23 cellular contexts compared by ENCODE assay signal in the genomic region with DNA sequence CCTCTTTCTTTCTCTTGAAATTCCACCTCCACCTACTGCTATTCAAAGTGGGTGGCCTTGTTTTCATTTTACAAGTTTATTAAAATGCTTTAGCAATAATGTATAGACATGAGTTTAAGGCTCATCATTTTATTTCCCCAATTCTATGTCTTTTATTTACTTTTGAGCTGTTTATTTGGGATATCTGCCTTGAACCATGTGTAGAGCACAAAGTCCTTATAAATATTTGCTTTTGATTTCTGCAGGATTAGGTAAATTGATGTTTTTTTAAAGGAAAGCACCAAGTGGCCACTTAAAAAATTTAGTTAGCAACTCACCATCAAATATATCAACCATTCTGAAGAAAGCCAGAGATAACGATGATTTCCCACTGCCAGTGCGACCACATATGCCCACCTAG. TPM values are rescaled to one million over a fixed set of nuclear protein-coding genes. Genes with fewer than 3 reads are reported as not detected.
DNase-seq lines count a peak whose midpoint lies in the region; ATAC-seq, FAIRE-seq and TF ChIP-seq lines count a peak whose summit lies in the region.
"Had no signal": no experiment of that assay in that cellular context is flagged by ENCODE, and none has a peak within 500 bp of the region (broad histone marks: within the 10 kb centered on the region; RNA-seq: fewer than 3 reads in every experiment).

No MANE protein-coding gene starts in this region.

- intact Hi-C loops in left ventricle myocardium inferior (cut with micrococcal nuclease) (no loop called here), Right ventricle myocardium inferior (cut with DNase I) (no loop called here), right lobe of liver (cut with DNase I) (no loop called here)

- H3K4me1 ChIP-seq in left ventricle myocardium inferior (peaks cover 38% of the 10 kb centered on the region), right lobe of liver (peaks cover 0 to 35% (median 14%) of the 10 kb centered on the region in 4 donors), MM.1S (ENCODE audit: low read length) (no peaks in the 10 kb centered on the region)

- ATAC-seq in Right ventricle myocardium inferior: no peak
- peak; percentile 66 to 81 (median 76) for ATAC-seq in right lobe of liver
- ATAC-seq in HG02852 (IDR thresholded peaks at IDR 0.05; ENCODE audit: unreplicated experiment): no peak
- ATAC-seq: GM23338 had no signal

- H3K27ac ChIP-seq in left ventricle myocardium inferior (replicated peaks) (peak overlapping the region; percentile 71), right lobe of liver (peak overlapping the region; percentile 14 to 86 (median 75)), MM.1S (ENCODE audit: low read length) (no peak overlapping the region)
- H3K27ac ChIP-seq: HL-60 had no signal

- H3K9ac ChIP-seq in MM.1S (ENCODE audit: low read length): no peak overlapping the region

- no peaks in the 10 kb centered on the region for H3K9me2 ChIP-seq in MM.1S (replicated peaks; ENCODE audit: insufficient read depth, low read length)

- H3K79me2 ChIP-seq in MM.1S (ENCODE audit: low read length): no peaks in the 10 kb centered on the region

- H3F3A ChIP-seq in MM.1S (ENCODE audit: insufficient read depth, low read length): no peaks in the 10 kb centered on the region

- WGBS in right lobe of liver (ENCODE audit: insufficient coverage, low coverage, low lambda C conversion rate, missing lambda C conversion rate): 33% methylated on average over 2 of the region's 2 CpGs

- H3K27me3 ChIP-seq in left ventricle myocardium inferior (ENCODE audit: low read depth): no peaks in the 10 kb centered on the region
- H3K27me3 ChIP-seq in right lobe of liver: no peaks in the 10 kb centered on the region
- no peaks in the 10 kb centered on the region for H3K27me3 ChIP-seq in MM.1S (replicated peaks; ENCODE audit: insufficient read depth, low read length)
- H3K27me3 ChIP-seq: BE2C had no signal

- TF ChIP-seq POLR2A in right lobe of liver (IDR thresholded peaks at IDR 0.05): no peak

- TF ChIP-seq CTCF in left ventricle myocardium inferior (IDR thresholded peaks at IDR 0.05; ENCODE audit: borderline replicate concordance) (no peak), right lobe of liver (IDR thresholded peaks at IDR 0.05) (no peak), MM.1S (IDR thresholded peaks at IDR 0.05; ENCODE audit: low read length) (no peak)

- no peak overlapping the region for H3K4me2 ChIP-seq in MM.1S (ENCODE audit: low read depth, low read length)
- H3K4me2 ChIP-seq: GM23338 had no signal

- no peak overlapping the region for H3K4me3 ChIP-seq in left ventricle myocardium inferior
- H3K4me3 ChIP-seq in right lobe of liver: no peak overlapping the region
- H3K4me3 ChIP-seq in MM.1S (ENCODE audit: low read length): no peak overlapping the region
- H3K4me3 ChIP-seq: GM23338 had no signal

- peaks cover 42% of the 10 kb centered on the region for H3K36me3 ChIP-seq in left ventricle myocardium inferior
- no peaks in the 10 kb centered on the region for H3K36me3 ChIP-seq in right lobe of liver
- H3K36me3 ChIP-seq in MM.1S (replicated peaks; ENCODE audit: insufficient read depth, low read length): no peaks in the 10 kb centered on the region
- H3K36me3 ChIP-seq: BE2C had no signal

- peak; percentile 38 for FAIRE-seq in islet of Langerhans (lab: Jason Lieb, UNC)
- FAIRE-seq: A204.1, D721Med, GM12892, GM18507, H54 had no signal

- DNase-seq in left ventricle myocardium inferior (no peak), Right ventricle myocardium inferior (ENCODE audit: missing footprints) (no peak), right lobe of liver (no peak), MM.1S (no peak)
- no peak for DNase-seq in activated T-cell treated with anti-CD3 and anti-CD28 coated beads, Interleukin-2, amount 50 U/mL, for 1 hour
- DNase-seq: ACHN; BE2C; C1 segment of cervical spinal cord; CD4-positive, CD25-positive, alpha-beta regulatory T cell; CD8-positive, alpha-beta memory T cell; COR-L47; GDM1; HCEC 1CT; IMR-90 had no signal

- H2AFZ ChIP-seq in MM.1S (ENCODE audit: low read length): no peak overlapping the region
- H2AFZ ChIP-seq: GM23338 had no signal

- H4K20me1 ChIP-seq in MM.1S (ENCODE audit: insufficient read depth, low read length): no peaks in the 10 kb centered on the region

- H3K9me3 ChIP-seq in left ventricle myocardium inferior (replicated peaks) (no peaks in the 10 kb centered on the region), right lobe of liver (no peaks in the 10 kb centered on the region), MM.1S (replicated peaks; ENCODE audit: insufficient read depth, low read length) (no peaks in the 10 kb centered on the region)
- H3K9me3 ChIP-seq: BE2C had no signal

RNA-seq across cellular contexts. Expression of a gene that starts 39.8 kb away (rescaled TPM):
- total RNA-seq in left ventricle myocardium inferior: 51.3 TPM
- total RNA-seq in Right ventricle myocardium inferior: 57.0 TPM
- 10 to 100 TPM in 5 of 6 experiments, 1 to 10 TPM in 1; 9.1 to 37.5 (median 25.4) TPM for total RNA-seq in right lobe of liver
- total RNA-seq: CD4-positive, CD25-positive, alpha-beta regulatory T cell; CD8-positive, alpha-beta memory T cell had no signal

Comparison
In these comparisons a context has a peak if more than half of its experiments do, and no peak if none do; other contexts are left out.
1. ATAC-seq: peak in right lobe of liver (4 of 4); none in Right ventricle myocardium inferior (single experiment) and HG02852 (single experiment).